ENCODE assay signal across 8 cellular contexts in the genomic region with DNA sequence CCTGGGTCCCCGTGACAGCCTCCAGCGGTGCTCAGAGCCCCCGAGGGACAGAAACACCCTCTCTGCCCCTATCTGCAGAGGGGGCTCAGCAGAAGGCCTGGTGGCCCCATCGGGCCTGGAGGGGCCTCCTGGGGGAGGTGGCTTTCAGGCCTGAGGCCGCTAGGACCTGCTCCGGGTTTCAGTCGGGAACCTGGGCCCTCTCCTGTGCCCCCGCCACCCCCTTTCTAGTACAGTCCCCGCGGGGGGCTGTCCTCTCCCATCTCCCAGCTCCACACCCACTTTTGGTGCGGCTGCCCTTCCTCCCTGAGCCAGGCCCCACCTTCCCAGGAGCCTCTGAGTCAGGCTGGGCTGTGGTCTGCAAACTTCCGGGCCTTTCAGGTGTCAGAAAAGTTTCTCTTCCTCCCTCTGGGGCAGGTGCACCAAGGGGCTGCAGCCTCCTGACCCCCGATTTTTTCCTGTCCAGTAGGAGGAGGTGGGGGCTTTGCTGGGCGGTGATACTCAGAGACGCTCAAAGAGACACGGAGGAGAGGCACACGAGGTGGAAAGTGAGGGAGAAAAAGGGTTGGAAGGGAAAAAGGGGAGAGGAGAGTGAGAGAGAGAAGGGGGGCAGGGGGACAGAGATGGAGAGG. TPM values are rescaled to one million over a fixed set of nuclear protein-coding genes. Genes with fewer than 3 reads are reported as not detected.
DNase-seq lines count a peak whose midpoint lies in the region; ATAC-seq and TF ChIP-seq lines count a peak whose summit lies in the region.

No MANE protein-coding gene starts in this region.

- H3K27ac ChIP-seq in gastrocnemius medialis: no peak overlapping the region

- H3K27me3 ChIP-seq in gastrocnemius medialis: peaks cover 5 to 17% (median 11%) of the 10 kb centered on the region in 3 donors

- no peaks in the 10 kb centered on the region for H3K4me1 ChIP-seq in gastrocnemius medialis

- no peak for TF ChIP-seq CTCF in epithelial cell of esophagus (IDR thresholded peaks at IDR 0.05; ENCODE audit: insufficient read depth, low read depth, low read length, missing control alignments)
- no peak for TF ChIP-seq CTCF in gastrocnemius medialis (IDR thresholded peaks at IDR 0.05 in 4 of 5, conservative IDR thresholded peaks at IDR 0.05 in 1 of 5)

- ATAC-seq in GM18873 (IDR thresholded peaks at IDR 0.05; ENCODE audit: low FRiP score, unreplicated experiment) (peak; percentile 65), HG03039 (IDR thresholded peaks at IDR 0.05; ENCODE audit: unreplicated experiment) (peak; percentile 49), gastrocnemius medialis (no peak)

- intact Hi-C loops in gastrocnemius medialis (cut with DNase I; ENCODE audit: low total_unique reads): no loop called here

- DNase-seq in activated CD4-positive, alpha-beta T cell treated with anti-CD3 and anti-CD28 coated beads for 1 hour: peak; percentile 59
- peak; percentile 40 for DNase-seq in epithelial cell of esophagus (ENCODE audit: low read depth)
- DNase-seq in stimulated activated CD4-positive, alpha-beta T cell treated with anti-CD3 and anti-CD28 coated beads, Interleukin-4, amount 100 ng/mL, for 4 hours: peak; percentile 60 to 71
- DNase-seq in NCI-H1092 treated with DMSO at 0.1 percent for 48 hours (lab: John Stamatoyannopoulos, UW): no peak
- DNase-seq in gastrocnemius medialis: no peak
- no peak for DNase-seq in Ammon's horn (ENCODE audit: low spot score)

- H3K36me3 ChIP-seq in gastrocnemius medialis: no peaks in the 10 kb centered on the region

- TF ChIP-seq POLR2A in gastrocnemius medialis (IDR thresholded peaks at IDR 0.05): no peak

- peak overlapping the region; percentile 29 for H3K4me3 ChIP-seq in epithelial cell of esophagus (ENCODE audit: low read length)
- no peak overlapping the region for H3K4me3 ChIP-seq in gastrocnemius medialis

- in situ Hi-C loops in gastrocnemius medialis (cut with MboI; ENCODE audit: low sequenced_read_pairs in 4 of 4): no loop called here

- H3K9me3 ChIP-seq in gastrocnemius medialis: no peaks in the 10 kb centered on the region

RNA-seq across cellular contexts. Expression of gene CARD11, which starts 0.7 kb away (rescaled TPM):
- total RNA-seq in gastrocnemius medialis: under 1 TPM in 1 of 4 donors, not detected in 3; 0.13 TPM

Comparison
In these comparisons a context has a peak if more than half of its experiments do, and no peak if none do; other contexts are left out.
1. ATAC-seq: peak in GM18873 (single experiment) and HG03039 (single experiment); none in gastrocnemius medialis (0 of 2).
2. DNase-seq: peak in activated CD4-positive, alpha-beta T cell treated with anti-CD3 and anti-CD28 coated beads for 1 hour (single experiment), epithelial cell of esophagus (single experiment) and stimulated activated CD4-positive, alpha-beta T cell treated with anti-CD3 and anti-CD28 coated beads, Interleukin-4, amount 100 ng/mL, for 4 hours (2 of 2); none in NCI-H1092 treated with DMSO at 0.1 percent for 48 hours (single experiment), gastrocnemius medialis (0 of 2) and Ammon's horn (single experiment).